In genomic region chr3:107973152-107973551, GRCh38 we compare ENCODE assay signal across 14 cellular contexts.
"Had no signal": no experiment of that assay in that cellular context is flagged by ENCODE, and none has a peak within 500 bp of the region (broad histone marks: within the 10 kb centered on the region; RNA-seq: fewer than 3 reads in every experiment).

No MANE protein-coding gene starts in this region.

- DNase-seq: activated CD4-positive, alpha-beta T cell treated with anti-CD3 and anti-CD28 coated beads, Interleukin-2, amount 50 U/mL, for 4 hours; activated gamma-delta T cell; activated naive CD8-positive, alpha-beta T cell treated with anti-CD3 and anti-CD28 coated beads for 36 hours; activated T-cell treated with anti-CD3 and anti-CD28 coated beads, Interleukin-2, amount 50 U/mL, for 1 hour; anterior cingulate cortex; kidney; ovary; stimulated activated CD4-positive, alpha-beta T cell treated with anti-CD3 and anti-CD28 coated beads, Interleukin-2, amount 100 ng/mL, for 48 hours; stimulated activated naive CD4-positive, alpha-beta T cell treated with Interleukin-2 at 50 U/mL for 16 hours had no signal

- H3K27me3 ChIP-seq: gastroesophageal sphincter, ovary had no signal

- H3K4me3 ChIP-seq: gastroesophageal sphincter, ovary had no signal

- H3K4me3 Mint-ChIP-seq: activated naive CD8-positive, alpha-beta T cell treated with anti-CD3 and anti-CD28 coated beads for 36 hours; neural crest cell; T-helper 1 cell treated with Interleukin-12 subunit alpha and Interleukin-12 subunit beta and Interleukin-4 antibody, amounts not matched to agents 30 μg/mL and 1 μg/mL, for 36 hours; type B pancreatic cell had no signal

- H3K36me3 ChIP-seq: gastroesophageal sphincter, ovary had no signal

- ATAC-seq: activated CD4-positive, CD25-positive, alpha-beta regulatory T cell treated with anti-CD3 and anti-CD28 coated beads, Interleukin-2, amount 50 U/mL, for 24 hours; gastroesophageal sphincter had no signal

- H3K36me3 Mint-ChIP-seq: activated naive CD8-positive, alpha-beta T cell treated with anti-CD3 and anti-CD28 coated beads for 36 hours; type B pancreatic cell had no signal

- H3K27ac ChIP-seq: gastroesophageal sphincter, ovary had no signal

- H3K27ac Mint-ChIP-seq: activated naive CD8-positive, alpha-beta T cell treated with anti-CD3 and anti-CD28 coated beads for 36 hours; T-helper 1 cell treated with Interleukin-12 subunit alpha and Interleukin-12 subunit beta and Interleukin-4 antibody, amounts not matched to agents 30 μg/mL and 1 μg/mL, for 36 hours; type B pancreatic cell had no signal

- H3K9me3 Mint-ChIP-seq: activated naive CD8-positive, alpha-beta T cell treated with anti-CD3 and anti-CD28 coated beads for 36 hours; T-helper 1 cell treated with Interleukin-12 subunit alpha and Interleukin-12 subunit beta and Interleukin-4 antibody, amounts not matched to agents 30 μg/mL and 1 μg/mL, for 36 hours; type B pancreatic cell had no signal

- H3K27me3 Mint-ChIP-seq: activated naive CD8-positive, alpha-beta T cell treated with anti-CD3 and anti-CD28 coated beads for 36 hours had no signal

- H3K9me3 ChIP-seq: gastroesophageal sphincter, ovary had no signal
